ENCODE assay signal across 26 cellular contexts in the genomic region with DNA sequence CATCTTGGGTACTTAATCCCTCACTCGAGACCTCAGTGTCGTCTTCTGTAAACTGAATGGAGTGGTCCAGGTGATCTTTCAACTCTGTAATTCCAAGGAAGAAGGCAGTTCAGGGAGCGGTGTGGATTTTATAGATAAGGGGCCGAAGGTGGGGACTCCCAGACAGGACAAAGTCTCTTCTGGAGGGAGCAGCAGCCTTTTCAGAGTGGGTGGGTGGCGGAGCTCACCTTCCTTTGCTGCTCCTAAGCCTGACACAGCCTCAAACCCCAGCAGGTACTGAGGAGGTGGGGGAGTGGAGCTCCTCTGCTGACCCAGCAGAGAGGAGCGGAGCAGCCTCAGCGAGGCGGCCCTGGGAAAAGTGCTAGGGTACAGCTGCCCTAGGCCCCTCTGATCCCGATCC.
A peak's percentile ranks its signal among the peaks of the same experiment; 100 is the strongest.
DNase-seq lines count a peak whose midpoint lies in the region; ATAC-seq and TF ChIP-seq lines count a peak whose summit lies in the region.
"Had no signal": no experiment of that assay in that cellular context is flagged by ENCODE, and none has a peak within 500 bp of the region (broad histone marks: within the 10 kb centered on the region; RNA-seq: fewer than 3 reads in every experiment).

No MANE protein-coding gene starts in this region.

- H3K27ac ChIP-seq in PC-3 (ENCODE audit: low read length) (peak overlapping the region; percentile 88), colonic mucosa (peak overlapping the region; percentile 91), upper lobe of left lung (peak overlapping the region; percentile 41 to 69 (median 50)), spleen (no peak overlapping the region)
- H3K27ac ChIP-seq: SJCRH30, WERI-Rb-1 had no signal

- H3K9me2 ChIP-seq in PC-3 (replicated peaks; ENCODE audit: low read length): no peaks in the 10 kb centered on the region

- no peaks in the 10 kb centered on the region for H4K20me1 ChIP-seq in PC-3 (ENCODE audit: low read length)

- H3K4me2 ChIP-seq in PC-3 (ENCODE audit: low read length): peak overlapping the region; percentile 60

- H3K9ac ChIP-seq in PC-3 (ENCODE audit: low read length) (peak overlapping the region; percentile 59), colonic mucosa (ENCODE audit: low read depth in 2 of 2, low read length in 2 of 2) (peak overlapping the region; percentile 77 to 98)

- H3K36me3 ChIP-seq in PC-3 (ENCODE audit: low read depth, low read length) (no peaks in the 10 kb centered on the region), colonic mucosa (no peaks in the 10 kb centered on the region), mucosa of descending colon (ENCODE audit: low read depth) (no peaks in the 10 kb centered on the region), upper lobe of left lung (no peaks in the 10 kb centered on the region), spleen (no peaks in the 10 kb centered on the region)
- H3K36me3 ChIP-seq: SJCRH30, WERI-Rb-1 had no signal

- no peaks in the 10 kb centered on the region for H3K9me3 ChIP-seq in PC-3 (ENCODE audit: low read length)
- H3K9me3 ChIP-seq in colonic mucosa: no peaks in the 10 kb centered on the region
- no peaks in the 10 kb centered on the region for H3K9me3 ChIP-seq in mucosa of descending colon
- H3K9me3 ChIP-seq in upper lobe of left lung: no peaks in the 10 kb centered on the region
- H3K9me3 ChIP-seq in spleen: no peaks in the 10 kb centered on the region
- H3K9me3 ChIP-seq: SJCRH30 had no signal

- CTCF ChIA-PET in PC-3 (lab: Charles Lee): no interaction called here

- WGBS in upper lobe of left lung, 2 donors: 67 to 78% methylated on average over 6 to 8 of the region's 9 CpGs
- WGBS in spleen, 5 donors: 87 to 92% (median 87%) methylated on average over 5 to 9 of the region's 9 CpGs

- ATAC-seq in PC-3 (no peak), mucosa of descending colon (peak; percentile 42), upper lobe of left lung (ENCODE audit: low FRiP score in 2 of 2) (no peak)
- ATAC-seq: activated naive CD4-positive, alpha-beta T cell treated with anti-CD3 and anti-CD28 coated beads, Interleukin-2, amount 50 U/mL, for 72 hours; effector memory CD8-positive, alpha-beta T cell; naive thymus-derived CD8-positive, alpha-beta T cell; stimulated activated naive B cell treated with anti-CD40 and anti-IgM and Interleukin-4, amounts not matched to agents 10 μg/mL and 1 μg/mL and 100 μg/mL, for 72 hours had no signal

- H2AFZ ChIP-seq in PC-3 (ENCODE audit: low read length): no peak overlapping the region

- POLR2A ChIA-PET in PC-3 (lab: Charles Lee; ENCODE audit: unreplicated experiment): no interaction called here

- H3F3A ChIP-seq in PC-3 (ENCODE audit: low read length, unreplicated experiment): no peaks in the 10 kb centered on the region

- H3K4me1 ChIP-seq in PC-3 (ENCODE audit: insufficient read depth, low read length) (peaks cover 54% of the 10 kb centered on the region), colonic mucosa (peaks cover 7% of the 10 kb centered on the region), mucosa of descending colon (ENCODE audit: low read depth) (peaks cover 45% of the 10 kb centered on the region), upper lobe of left lung (peaks cover 15 to 45% (median 28%) of the 10 kb centered on the region in 4 donors), spleen (peaks cover 0 to 30% (median 17%) of the 10 kb centered on the region in 6 donors)

- H3K4me3 ChIP-seq in PC-3 (ENCODE audit: low read length) (peak overlapping the region; percentile 31; the same call in 1 of the 2 replicates), colonic mucosa (peak overlapping the region; percentile 46), mucosa of descending colon (peak overlapping the region; percentile 23), upper lobe of left lung (peak overlapping the region in 2 of 4 donors; percentile 32), spleen (no peak overlapping the region)
- H3K4me3 ChIP-seq: SJCRH30 had no signal

- TF ChIP-seq POLR2A in upper lobe of left lung (IDR thresholded peaks at IDR 0.05) (no peak), spleen (IDR thresholded peaks at IDR 0.05) (no peak)

- no peaks in the 10 kb centered on the region for H3K27me3 ChIP-seq in PC-3 (ENCODE audit: low read length)
- no peaks in the 10 kb centered on the region for H3K27me3 ChIP-seq in colonic mucosa
- H3K27me3 ChIP-seq in upper lobe of left lung: no peaks in the 10 kb centered on the region
- H3K27me3 ChIP-seq in spleen (replicated peaks in 1 of 7): no peaks in the 10 kb centered on the region
- H3K27me3 ChIP-seq: BLaER1 treated with 17β-estradiol and CSF1 and Interleukin-3, amounts not matched to agents 10 nM and 100 nM had no signal

- no peak for TF ChIP-seq CTCF in PC-3 (conservative IDR thresholded peaks at IDR 0.05; ENCODE audit: low read depth, low read length)
- no peak for TF ChIP-seq CTCF in colonic mucosa (IDR thresholded peaks at IDR 0.05)
- TF ChIP-seq CTCF in mucosa of descending colon (IDR thresholded peaks at IDR 0.05): no peak
- no peak for TF ChIP-seq CTCF in upper lobe of left lung (IDR thresholded peaks at IDR 0.05)
- no peak for TF ChIP-seq CTCF in spleen (IDR thresholded peaks at IDR 0.05 in 8 of 11, conservative IDR thresholded peaks at IDR 0.05 in 3 of 11)

- DNase-seq in PC-3: no peak
- DNase-seq in colonic mucosa: peak; percentile 74
- peak in 2 of 3 donors; percentile 72 to 73 for DNase-seq in mucosa of descending colon
- DNase-seq in upper lobe of left lung: no peak
- DNase-seq in stimulated activated CD4-positive, alpha-beta T cell treated with anti-CD3 and anti-CD28 coated beads, Interleukin-2, amount 100 ng/mL, for 24 hours: no peak
- DNase-seq in activated gamma-delta T cell (lab: John Stamatoyannopoulos, UW): no peak
- no peak for DNase-seq in spleen
- DNase-seq: activated CD4-positive, alpha-beta T cell treated with anti-CD3 and anti-CD28 coated beads for 4 hours; COR-L47; DMS79 treated with DMSO at 0.1 percent for 48 hours; effector memory CD8-positive, alpha-beta T cell; foreskin fibroblast; GDM1; H7; head of caudate nucleus; naive thymus-derived CD8-positive, alpha-beta T cell; NCI-H1436 treated with DMSO at 0.1 percent for 48 hours; NCI-H345; occipital lobe; SJCRH30; stimulated activated naive B cell treated with anti-CD40 and anti-IgM and Interleukin-4, amounts not matched to agents 10 μg/mL and 1 μg/mL and 100 μg/mL, for 72 hours; SW 1271; T-helper 9 cell; WERI-Rb-1 had no signal

- TSS peak; percentile 82 for BruUV-seq in PC-3 (replicated peaks; lab: Mats Ljungman, UMichigan)

- H3K79me2 ChIP-seq in PC-3 (ENCODE audit: low read length): 0 out of 2 replicates have a peak, but pooled peaks cover 3% of the 10 kb centered on the region

- no peak for TF ChIP-seq EP300 in upper lobe of left lung (IDR thresholded peaks at IDR 0.05)

- intact Hi-C loops in PC-3 (cut with micrococcal nuclease) (loop anchor here (10.0 kb wide), 2 partner anchors 246 to 286 kb away; no protein-coding TSS in a partner anchor), colonic mucosa (cut with DNase I) (no loop called here), mucosa of descending colon (cut with DNase I, micrococcal nuclease) (no loop called here), spleen (cut with DNase I; ENCODE audit: low total_unique reads) (no loop called here)

Comparison
In these comparisons a context has a peak if more than half of its experiments do, and no peak if none do; other contexts are left out.
1. DNase-seq: peak in colonic mucosa (single experiment) and mucosa of descending colon (2 of 3); none in PC-3 (single experiment), upper lobe of left lung (0 of 2), stimulated activated CD4-positive, alpha-beta T cell treated with anti-CD3 and anti-CD28 coated beads, Interleukin-2, amount 100 ng/mL, for 24 hours (0 of 2), activated gamma-delta T cell (single experiment) and spleen (single experiment).
2. H3K27ac ChIP-seq: peak in PC-3 (single experiment), colonic mucosa (single experiment) and upper lobe of left lung (4 of 4); none in spleen (0 of 8).
3. H3K4me3 ChIP-seq: peak in PC-3 (single experiment), colonic mucosa (single experiment) and mucosa of descending colon (single experiment); none in spleen (0 of 8).